In genomic region chr16:8621572-8622314, GRCh38 we compare ENCODE assay signal across 1 cellular context.
TF ChIP-seq lines count a peak whose summit lies in the region.

Gene METTL22, plus strand, starts transcription at chr16:8621698. Its CDS starts 3,968 bp downstream, at chr16:8625666.

TF ChIP-seq in K562, 482 proteins besides CTCF, POLR2A, EP300 and RAD21 (continued from another document):
- peak; percentile 65; the same call in 1 of the 2 replicates for TF ChIP-seq THAP12 (CRISPR knock-in tag; IDR thresholded peaks at IDR 0.05)
- no peak for TF ChIP-seq E2F8 (IDR thresholded peaks at IDR 0.05; ENCODE audit: low read depth, partially characterized antibody)
- no peak for TF ChIP-seq ZFP91 (CRISPR knock-in tag; IDR thresholded peaks at IDR 0.05)
- no peak for TF ChIP-seq ATF2 (CRISPR knock-in tag; IDR thresholded peaks at IDR 0.05)
- TF ChIP-seq POLR2B (IDR thresholded peaks at IDR 0.05; ENCODE audit: low read depth, partially characterized antibody), result peak; percentile 94
- no peak for TF ChIP-seq STAT5A (IDR thresholded peaks at IDR 0.05; ENCODE audit: borderline replicate concordance, low read length)
- no peak for TF ChIP-seq ARID1B (IDR thresholded peaks at IDR 0.05)
- no peak for TF ChIP-seq ZNF764 (CRISPR knock-in tag; IDR thresholded peaks at IDR 0.05; ENCODE audit: low read depth)
- TF ChIP-seq C11orf30 (IDR thresholded peaks at IDR 0.05; ENCODE audit: low read depth), result 0 out of 2 replicates have a peak, but pooled peaks have one; percentile 18
- no peak for TF ChIP-seq EZH2 (IDR thresholded peaks at IDR 0.05; ENCODE audit: borderline replicate concordance, low read depth, low read length)
- TF ChIP-seq HDAC6 (IDR thresholded peaks at IDR 0.05; ENCODE audit: low read depth, low read length), result no peak
- no peak for TF ChIP-seq ATF3 (IDR thresholded peaks at IDR 0.05)
- TF ChIP-seq ATF3 (CRISPR knock-in tag; conservative IDR thresholded peaks at IDR 0.05), result no peak
- TF ChIP-seq CREB3L1 (IDR thresholded peaks at IDR 0.05; ENCODE audit: borderline replicate concordance, low read depth), result peak; percentile 34; the same call in 1 of the 2 replicates
- TF ChIP-seq RNF2 (IDR thresholded peaks at IDR 0.05), result no peak
- TF ChIP-seq MAX (CRISPR knock-in tag; IDR thresholded peaks at IDR 0.05), result 0 out of 2 replicates have a peak, but pooled peaks have one; percentile 25
- no peak for TF ChIP-seq TEAD2 (tag; IDR thresholded peaks at IDR 0.05)
- no peak for TF ChIP-seq KAT8 (IDR thresholded peaks at IDR 0.05; ENCODE audit: low read depth)
- no peak for TF ChIP-seq NFXL1 (CRISPR knock-in tag; IDR thresholded peaks at IDR 0.05)
- 0 out of 2 replicates have a peak, but pooled peaks have one; percentile 43 for TF ChIP-seq REST (CRISPR knock-in tag; IDR thresholded peaks at IDR 0.05; ENCODE audit: low read depth)
- TF ChIP-seq ZHX1 (conservative IDR thresholded peaks at IDR 0.05; ENCODE audit: low read length), result no peak
TF ChIP-seq in K562: peak in this region for 45.
